ENCODE assay signal across 1 cellular context in genomic region chr1:95072532-95073419, GRCh38.
TF ChIP-seq lines count a peak whose summit lies in the region.

TSS of gene ALG14 (minus strand) at chr1:95072951. CDS start at chr1:95072898, 53 bp downstream.

TF ChIP-seq in HepG2, 621 proteins besides CTCF, POLR2A, EP300 and RAD21 (continued from another document and continues in another):
- TF ChIP-seq JDP2 (CRISPR knock-in tag; IDR thresholded peaks at IDR 0.05; ENCODE audit: borderline replicate concordance) (no peak), USF2 (IDR thresholded peaks at IDR 0.05; ENCODE audit: low read depth, low read length) (no peak), USF2 (CRISPR knock-in tag; IDR thresholded peaks at IDR 0.05; ENCODE audit: borderline replicate concordance) (no peak), ZNF160 (CRISPR knock-in tag; IDR thresholded peaks at IDR 0.05) (no peak), ZBTB2 (CRISPR knock-in tag; IDR thresholded peaks at IDR 0.05; ENCODE audit: low read depth) (0 out of 2 replicates have a peak, but pooled peaks have one; percentile 25), SYNCRIP (IDR thresholded peaks at IDR 0.05; ENCODE audit: insufficient read depth, low read depth, low read length) (no peak), PBX3 (CRISPR knock-in tag; IDR thresholded peaks at IDR 0.05; ENCODE audit: borderline replicate concordance) (no peak), CBX5 (CRISPR knock-in tag; IDR thresholded peaks at IDR 0.05; ENCODE audit: borderline replicate concordance) (peak; percentile 48; the same call in 1 of the 2 replicates), GMEB2 (CRISPR knock-in tag; IDR thresholded peaks at IDR 0.05; ENCODE audit: low read depth) (peak; percentile 40; the same call in 1 of the 2 replicates), ZFP37 (CRISPR knock-in tag; IDR thresholded peaks at IDR 0.05; ENCODE audit: borderline replicate concordance) (no peak), TCF7 (IDR thresholded peaks at IDR 0.05; ENCODE audit: low read depth) (no peak), SOX6 (IDR thresholded peaks at IDR 0.05) (no peak), SOX6 (CRISPR knock-in tag; IDR thresholded peaks at IDR 0.05) (no peak), BORCS8-MEF2B (CRISPR knock-in tag; IDR thresholded peaks at IDR 0.05) (0 out of 2 replicates have a peak, but pooled peaks have one; percentile 47), NBN (conservative IDR thresholded peaks at IDR 0.05) (no peak), ISL2 (CRISPR knock-in tag; IDR thresholded peaks at IDR 0.05) (no peak), NFKB2 (CRISPR knock-in tag; IDR thresholded peaks at IDR 0.05; ENCODE audit: borderline replicate concordance) (peak; percentile 68; the same call in 1 of the 2 replicates), E2F1 (CRISPR knock-in tag; IDR thresholded peaks at IDR 0.05) (no peak), ZHX1 (CRISPR knock-in tag; IDR thresholded peaks at IDR 0.05; ENCODE audit: low read depth) (no peak), ZNF616 (CRISPR knock-in tag; IDR thresholded peaks at IDR 0.05; ENCODE audit: low read depth) (peak; percentile 88; the same call in 1 of the 2 replicates), ZNF713 (CRISPR knock-in tag; IDR thresholded peaks at IDR 0.05) (no peak), FOSL1 (CRISPR knock-in tag; IDR thresholded peaks at IDR 0.05; ENCODE audit: borderline replicate concordance) (0 out of 2 replicates have a peak, but pooled peaks have one; percentile 14), SOX5 (CRISPR knock-in tag; IDR thresholded peaks at IDR 0.05; ENCODE audit: borderline replicate concordance) (peak; percentile 41; the same call in 1 of the 2 replicates), STAT6 (CRISPR knock-in tag; IDR thresholded peaks at IDR 0.05; ENCODE audit: borderline replicate concordance) (no peak; the same call in 1 of the 2 replicates), DDIT3 (CRISPR knock-in tag; IDR thresholded peaks at IDR 0.05) (no peak), ZNF674 (CRISPR knock-in tag; IDR thresholded peaks at IDR 0.05; ENCODE audit: low read depth) (no peak), ATM (IDR thresholded peaks at IDR 0.05; ENCODE audit: borderline replicate concordance) (no peak), MTA1 (CRISPR knock-in tag; IDR thresholded peaks at IDR 0.05; ENCODE audit: borderline replicate concordance) (peak; percentile 75; the same call in 1 of the 2 replicates), MAX (IDR thresholded peaks at IDR 0.05) (peak; percentile 82), CEBPB (IDR thresholded peaks at IDR 0.05; ENCODE audit: borderline replicate concordance, low read depth, low read length) (0 out of 2 replicates have a peak, but pooled peaks have one; percentile 0), E2F5 (CRISPR knock-in tag; conservative IDR thresholded peaks at IDR 0.05) (no peak), RNF219 (CRISPR knock-in tag; IDR thresholded peaks at IDR 0.05) (no peak), ZNF775 (CRISPR knock-in tag; IDR thresholded peaks at IDR 0.05; ENCODE audit: borderline replicate concordance) (no peak), HMGXB4 (CRISPR knock-in tag; IDR thresholded peaks at IDR 0.05; ENCODE audit: borderline replicate concordance in 1 of 2, low read depth in 1 of 2) (peak; percentile 67 to 82; a peak in 3 of 4 replicates), TAF15 (IDR thresholded peaks at IDR 0.05; ENCODE audit: low read depth, low read length, poor library complexity, severe bottlenecking) (no peak), ZNF597 (CRISPR knock-in tag; IDR thresholded peaks at IDR 0.05) (no peak), AHR (CRISPR knock-in tag; IDR thresholded peaks at IDR 0.05) (no peak), ZNF552 (CRISPR knock-in tag; IDR thresholded peaks at IDR 0.05; ENCODE audit: borderline replicate concordance) (0 out of 2 replicates have a peak, but pooled peaks have one; percentile 81)
